29 cellular contexts compared by ENCODE assay signal in genomic region chr9:79709945-79710674, GRCh38.
DNase-seq lines count a peak whose midpoint lies in the region; ATAC-seq and TF ChIP-seq lines count a peak whose summit lies in the region.
"Had no signal": no experiment of that assay in that cellular context is flagged by ENCODE, and none has a peak within 500 bp of the region (broad histone marks: within the 10 kb centered on the region; RNA-seq: fewer than 3 reads in every experiment).

No MANE protein-coding gene starts in this region.

- no peaks in the 10 kb centered on the region for H3K4me1 ChIP-seq in stomach

- H2AFZ ChIP-seq in neural cell (ENCODE audit: low read depth, low read length), result no peak overlapping the region
- H2AFZ ChIP-seq: GM23248 had no signal

- H3K9me2 ChIP-seq in neural cell (ENCODE audit: insufficient read depth, low read length), result no peaks in the 10 kb centered on the region

- H3K36me3 ChIP-seq in neural cell (ENCODE audit: insufficient read depth, low read length) (peaks cover 30% of the 10 kb centered on the region), stomach (peaks cover 17 to 92% (median 83%) of the 10 kb centered on the region in 4 donors)

- H3K79me2 ChIP-seq in neural cell (replicated peaks; ENCODE audit: insufficient read depth, low read length), result no peaks in the 10 kb centered on the region

- H3K27me3 Mint-ChIP-seq in activated naive CD4-positive, alpha-beta T cell treated with anti-CD3 and anti-CD28 coated beads, Interleukin-2, amount 50 U/mL, for 24 hours, result no peaks in the 10 kb centered on the region
- H3K27me3 Mint-ChIP-seq: B cell; CD8-positive, alpha-beta memory T cell; IgD-negative memory B cell had no signal

- no peak overlapping the region for H3K9ac ChIP-seq in neural cell (ENCODE audit: low read length)
- H3K9ac ChIP-seq: GM23248, KMS-11 had no signal

- no peaks in the 10 kb centered on the region for H3K27me3 ChIP-seq in neural cell (ENCODE audit: insufficient read depth, low read depth, low read length)
- H3K27me3 ChIP-seq in stomach, result no peaks in the 10 kb centered on the region

- no peak overlapping the region for H3K4me2 ChIP-seq in neural cell (ENCODE audit: low read length)
- H3K4me2 ChIP-seq: KMS-11 had no signal

- H3K9me3 Mint-ChIP-seq in activated naive CD4-positive, alpha-beta T cell treated with anti-CD3 and anti-CD28 coated beads, Interleukin-2, amount 50 U/mL, for 24 hours, result no peaks in the 10 kb centered on the region
- H3K9me3 Mint-ChIP-seq in activated naive CD4-positive, alpha-beta T cell treated with anti-CD3 and anti-CD28 coated beads, Interleukin-2, amount 50 U/mL, for 72 hours, result peaks cover 0 to 4% of the 10 kb centered on the region in 2 donors
- H3K9me3 Mint-ChIP-seq: CD8-positive, alpha-beta memory T cell; IgD-negative memory B cell had no signal

- DNase-seq in activated naive CD4-positive, alpha-beta T cell treated with anti-CD3 and anti-CD28 coated beads, Interleukin-2, amount 50 U/mL, for 72 hours (ENCODE audit: low spot score in 2 of 2), result no peak
- DNase-seq in head of caudate nucleus, result peak in 40 of 42 donors; percentile 22 to 90 (median 60)
- no peak for DNase-seq in medulla oblongata (ENCODE audit: extremely low spot score)
- DNase-seq in stomach, result no peak
- no peak for DNase-seq in UCSD-AML1 (lab: John Stamatoyannopoulos, UW; ENCODE audit: unreplicated experiment)
- DNase-seq: CD8-positive, alpha-beta memory T cell; DMS 273 treated with DMSO at 0.1 percent for 48 hours; DMS79; EL; GDM1; GM23248; HCEC 1CT; MM.1S; NCI-H1417; NCI-H1694; NCI-H2029 treated with DMSO at 0.1 percent for 48 hours; NCI-H2227 treated with DMSO at 0.1 percent for 48 hours; NCI-H510A; NCI-H69; Right ventricle myocardium superior; RPMI8226 had no signal

- H3K27ac Mint-ChIP-seq in activated naive CD4-positive, alpha-beta T cell treated with anti-CD3 and anti-CD28 coated beads, Interleukin-2, amount 50 U/mL, for 24 hours, result peak overlapping the region; percentile 9
- no peak overlapping the region for H3K27ac Mint-ChIP-seq in activated naive CD4-positive, alpha-beta T cell treated with anti-CD3 and anti-CD28 coated beads, Interleukin-2, amount 50 U/mL, for 72 hours
- H3K27ac Mint-ChIP-seq: B cell, IgD-negative memory B cell had no signal

- ATAC-seq in activated naive CD4-positive, alpha-beta T cell treated with anti-CD3 and anti-CD28 coated beads, Interleukin-2, amount 50 U/mL, for 72 hours, result no peak
- ATAC-seq: GM12878 had no signal

- H3K27ac ChIP-seq in neural cell (ENCODE audit: low read length), result no peak overlapping the region
- H3K27ac ChIP-seq in stomach, result no peak overlapping the region
- H3K27ac ChIP-seq: 22Rv1, C4-2B, GM23248, KMS-11 had no signal

- TF ChIP-seq EP300 in neural cell (conservative IDR thresholded peaks at IDR 0.05; ENCODE audit: poor library complexity, severe bottlenecking) (no peak), stomach (IDR thresholded peaks at IDR 0.05) (no peak)

- no peak for TF ChIP-seq RAD21 in neural cell (conservative IDR thresholded peaks at IDR 0.05)

- no peak overlapping the region for H3K4me3 ChIP-seq in neural cell (ENCODE audit: low read length)
- no peak overlapping the region for H3K4me3 ChIP-seq in stomach
- H3K4me3 ChIP-seq: GM12878, GM23248 had no signal

- no peaks in the 10 kb centered on the region for H3F3A ChIP-seq in neural cell (ENCODE audit: insufficient read depth, low read length, poor library complexity, severe bottlenecking)

- WGBS in stomach, 5 donors, result 92 to 95% (median 94%) methylated on average over 6 of the region's 6 CpGs

- peaks cover 11% of the 10 kb centered on the region for H3K4me1 Mint-ChIP-seq in activated naive CD4-positive, alpha-beta T cell treated with anti-CD3 and anti-CD28 coated beads, Interleukin-2, amount 50 U/mL, for 24 hours
- H3K4me1 Mint-ChIP-seq: B cell, IgD-negative memory B cell had no signal

- peaks cover 28% of the 10 kb centered on the region for H3K36me3 Mint-ChIP-seq in activated naive CD4-positive, alpha-beta T cell treated with anti-CD3 and anti-CD28 coated beads, Interleukin-2, amount 50 U/mL, for 24 hours
- peaks cover 5 to 38% of the 10 kb centered on the region in 2 donors for H3K36me3 Mint-ChIP-seq in activated naive CD4-positive, alpha-beta T cell treated with anti-CD3 and anti-CD28 coated beads, Interleukin-2, amount 50 U/mL, for 72 hours

- H3K4me3 Mint-ChIP-seq in activated naive CD4-positive, alpha-beta T cell treated with anti-CD3 and anti-CD28 coated beads, Interleukin-2, amount 50 U/mL, for 24 hours, result no peak overlapping the region
- H3K4me3 Mint-ChIP-seq: B cell; CD8-positive, alpha-beta memory T cell; IgD-negative memory B cell had no signal

- intact Hi-C loops in head of caudate nucleus (cut with DNase I), result no loop called here
- intact Hi-C loops in stomach (cut with DNase I; ENCODE audit: low total_unique reads), result no loop called here

- TF ChIP-seq CTCF in neural cell (IDR thresholded peaks at IDR 0.05; ENCODE audit: poor library complexity, severe bottlenecking), result no peak
- TF ChIP-seq CTCF in stomach (IDR thresholded peaks at IDR 0.05), result no peak

- no peak for TF ChIP-seq POLR2A in stomach (IDR thresholded peaks at IDR 0.05)

- H3K9me3 ChIP-seq in neural cell (ENCODE audit: low read length) (no peaks in the 10 kb centered on the region), stomach (no peaks in the 10 kb centered on the region)

- no peaks in the 10 kb centered on the region for H4K20me1 ChIP-seq in neural cell (ENCODE audit: insufficient read depth)

TF ChIP-seq in neural cell, 6 proteins besides CTCF, POLR2A, EP300 and RAD21:
- TF ChIP-seq POLR2AphosphoS5 (IDR thresholded peaks at IDR 0.05), result peak; percentile 12
- TF ChIP-seq REST (IDR thresholded peaks at IDR 0.05; ENCODE audit: borderline replicate concordance), result no peak

Comparison
In these comparisons a context has a peak if more than half of its experiments do, and no peak if none do; other contexts are left out.
1. DNase-seq: peak in head of caudate nucleus (40 of 42); none in activated naive CD4-positive, alpha-beta T cell treated with anti-CD3 and anti-CD28 coated beads, Interleukin-2, amount 50 U/mL, for 72 hours (0 of 2), medulla oblongata (single experiment), stomach (single experiment) and UCSD-AML1 (single experiment).